In genomic region chr4:40187386-40187913, GRCh38 we compare ENCODE assay signal across 1 cellular context.
TF ChIP-seq lines count a peak whose summit lies in the region.

No MANE protein-coding gene starts in this region.

TF ChIP-seq in GM12878, 131 proteins besides CTCF, POLR2A, EP300 and RAD21:
- TF ChIP-seq NFIC (IDR thresholded peaks at IDR 0.05; ENCODE audit: low read depth, low read length) = peak; percentile 44
- no peak for TF ChIP-seq KAT2A (conservative IDR thresholded peaks at IDR 0.05; ENCODE audit: control insufficient read depth, low read depth, low read length)
- 0 out of 2 replicates have a peak, but pooled peaks have one; percentile 42 for TF ChIP-seq ASH2L (IDR thresholded peaks at IDR 0.05; ENCODE audit: borderline replicate concordance, low read depth)
- no peak for TF ChIP-seq ESRRA (IDR thresholded peaks at IDR 0.05; ENCODE audit: low read length)
- no peak for TF ChIP-seq RB1 (IDR thresholded peaks at IDR 0.05; ENCODE audit: borderline replicate concordance)
- TF ChIP-seq ATF2 (IDR thresholded peaks at IDR 0.05; ENCODE audit: low read length) = peak; percentile 55
- peak; percentile 42; the same call in 1 of the 2 replicates for TF ChIP-seq FOXM1 (IDR thresholded peaks at IDR 0.05; ENCODE audit: low read depth, low read length)
- no peak for TF ChIP-seq RUNX3 (IDR thresholded peaks at IDR 0.05; ENCODE audit: low read length)
- no peak for TF ChIP-seq ZBTB4 (CRISPR knock-in tag; IDR thresholded peaks at IDR 0.05)
- peak; percentile 82 for TF ChIP-seq JUNB (IDR thresholded peaks at IDR 0.05)
- TF ChIP-seq PKNOX1 (IDR thresholded peaks at IDR 0.05) = peak; percentile 76
- peak; percentile 29; the same call in 1 of the 2 replicates for TF ChIP-seq IRF4 (IDR thresholded peaks at IDR 0.05; ENCODE audit: low read depth, low read length)
- no peak for TF ChIP-seq SKIL (IDR thresholded peaks at IDR 0.05; ENCODE audit: low read depth, poor library complexity, severe bottlenecking)
- no peak for TF ChIP-seq MLLT1 (IDR thresholded peaks at IDR 0.05)
